ENCODE assay signal across 10 cellular contexts in the genomic region with DNA sequence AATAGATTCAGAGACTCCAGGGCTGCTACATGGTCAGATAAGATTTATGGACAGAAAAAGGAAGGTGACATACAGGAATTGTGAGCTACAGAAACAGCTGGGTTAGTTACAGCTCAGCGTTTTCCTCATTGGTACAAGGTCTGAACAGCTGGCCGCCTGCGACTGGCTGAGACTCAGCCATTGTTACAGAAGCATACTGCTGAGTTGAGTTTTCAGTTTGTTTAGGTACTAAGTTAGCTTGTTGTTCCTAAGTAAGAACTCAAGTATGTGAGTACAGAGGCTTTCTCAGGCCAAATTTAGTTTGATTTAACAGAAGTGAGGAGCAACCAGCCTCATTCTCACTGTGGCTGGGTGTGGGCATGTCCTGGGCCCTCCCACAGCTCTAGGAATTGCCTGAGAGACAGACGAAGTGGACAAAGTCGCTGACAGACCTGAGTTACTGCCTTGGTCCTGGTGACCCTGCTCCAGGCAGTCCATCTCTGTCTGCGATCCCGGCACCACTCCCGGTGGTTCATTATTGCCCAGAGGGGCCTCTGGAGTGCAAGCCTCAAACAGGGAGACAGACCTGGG. TPM values are rescaled to one million over a fixed set of nuclear protein-coding genes. Genes with fewer than 3 reads are reported as not detected.
DNase-seq lines count a peak whose midpoint lies in the region; ATAC-seq lines count a peak whose summit lies in the region.
"Had no signal": no experiment of that assay in that cellular context is flagged by ENCODE, and none has a peak within 500 bp of the region (broad histone marks: within the 10 kb centered on the region; RNA-seq: fewer than 3 reads in every experiment).

No MANE protein-coding gene starts in this region.

- H3K36me3 ChIP-seq in GM23248 (ENCODE audit: low read depth), result no peaks in the 10 kb centered on the region
- H3K36me3 ChIP-seq: BLaER1 treated with 17β-estradiol and CSF1 and Interleukin-3, amounts not matched to agents 10 nM and 100 nM had no signal

- ATAC-seq in left lobe of liver (peak; percentile 44), sciatic nerve (peak; percentile 56)

- peaks cover 11% of the 10 kb centered on the region; the same call in 1 of the 2 replicates for H3F3A ChIP-seq in GM23248 (ENCODE audit: insufficient read depth)

- H3K27ac ChIP-seq in GM23248, result no peak overlapping the region
- H3K27ac ChIP-seq in cingulate gyrus (ENCODE audit: low read depth, low read length), result peak overlapping the region; percentile 29

- WGBS in GM23248 (ENCODE audit: low coverage in 1 of 2, low lambda C conversion rate in 2 of 2, missing lambda C conversion rate in 2 of 2), 2 experiments, result 13 to 17% methylated on average over 6 to 8 of the region's 8 CpGs

- no peaks in the 10 kb centered on the region for H3K9me2 ChIP-seq in GM23248 (ENCODE audit: insufficient read depth)

- intact Hi-C loops in sciatic nerve (cut with DNase I), result no loop called here

- DNase-seq in GM23248, result peak; percentile 56
- peak; percentile 45 for DNase-seq in left lobe of liver (ENCODE audit: low spot score)
- peak; percentile 57 for DNase-seq in sciatic nerve (ENCODE audit: low spot score)
- no peak for DNase-seq in DMS 273 (lab: John Stamatoyannopoulos, UW; ENCODE audit: unreplicated experiment)
- no peak for DNase-seq in amniotic stem cell (lab: John Stamatoyannopoulos, UW)
- no peak for DNase-seq in Kasumi-1 (lab: John Stamatoyannopoulos, UW)
- no peak for DNase-seq in activated CD4-positive, alpha-beta T cell treated with anti-CD3 and anti-CD28 coated beads for 4 hours
- DNase-seq: occipital lobe had no signal

- no peaks in the 10 kb centered on the region for H4K20me1 ChIP-seq in GM23248 (ENCODE audit: insufficient read depth)
- H4K20me1 ChIP-seq: BLaER1 treated with 17β-estradiol and CSF1 and Interleukin-3, amounts not matched to agents 10 nM and 100 nM had no signal

- 0 out of 2 replicates have a peak overlapping the region, but pooled peaks have one; percentile 30 for H3K9ac ChIP-seq in GM23248

- H3K79me2 ChIP-seq in GM23248 (ENCODE audit: insufficient read depth), result no peaks in the 10 kb centered on the region

- H3K27me3 ChIP-seq in GM23248 (replicated peaks; ENCODE audit: insufficient read depth), result no peaks in the 10 kb centered on the region
- H3K27me3 ChIP-seq: BLaER1 treated with 17β-estradiol and CSF1 and Interleukin-3, amounts not matched to agents 10 nM and 100 nM had no signal

- in situ Hi-C loops in GM23248 (cut with MboI), result no loop called here

- H3K4me3 ChIP-seq in GM23248, result no peak overlapping the region
- H3K4me3 ChIP-seq: BLaER1 treated with 17β-estradiol and CSF1 and Interleukin-3, amounts not matched to agents 10 nM and 100 nM had no signal

- peak overlapping the region; percentile 64 for H2AFZ ChIP-seq in GM23248

- H3K4me2 ChIP-seq in GM23248 (ENCODE audit: unreplicated experiment), result no peak overlapping the region

- H3K9me3 ChIP-seq in GM23248 (ENCODE audit: low read depth), result no peaks in the 10 kb centered on the region

- H3K4me1 ChIP-seq in GM23248 (ENCODE audit: insufficient read depth), result peaks cover 9% of the 10 kb centered on the region

RNA-seq across cellular contexts. Expression of a gene that starts 27.8 kb away (rescaled TPM):
- total RNA-seq in GM23248 (2014; rRNA removed; shearing (Covaris generic)), result 303 and 305 TPM in 2 replicates
- 45.6 and 47.8 TPM in 2 replicates for polyA plus RNA-seq in GM23248 (2016; fragmentation: Nextera tagmentation; extraction: Ambion mirVana)
- total RNA-seq in left lobe of liver, result 250 TPM
- total RNA-seq in sciatic nerve, result 236 TPM

Comparison
In these comparisons a context has a peak if more than half of its experiments do, and no peak if none do; other contexts are left out.
1. DNase-seq: peak in GM23248 (single experiment), left lobe of liver (single experiment) and sciatic nerve (single experiment); none in DMS 273 (single experiment), amniotic stem cell (single experiment), Kasumi-1 (0 of 2) and activated CD4-positive, alpha-beta T cell treated with anti-CD3 and anti-CD28 coated beads for 4 hours (0 of 2).